ENCODE assay signal across 7 cellular contexts in the genomic region with DNA sequence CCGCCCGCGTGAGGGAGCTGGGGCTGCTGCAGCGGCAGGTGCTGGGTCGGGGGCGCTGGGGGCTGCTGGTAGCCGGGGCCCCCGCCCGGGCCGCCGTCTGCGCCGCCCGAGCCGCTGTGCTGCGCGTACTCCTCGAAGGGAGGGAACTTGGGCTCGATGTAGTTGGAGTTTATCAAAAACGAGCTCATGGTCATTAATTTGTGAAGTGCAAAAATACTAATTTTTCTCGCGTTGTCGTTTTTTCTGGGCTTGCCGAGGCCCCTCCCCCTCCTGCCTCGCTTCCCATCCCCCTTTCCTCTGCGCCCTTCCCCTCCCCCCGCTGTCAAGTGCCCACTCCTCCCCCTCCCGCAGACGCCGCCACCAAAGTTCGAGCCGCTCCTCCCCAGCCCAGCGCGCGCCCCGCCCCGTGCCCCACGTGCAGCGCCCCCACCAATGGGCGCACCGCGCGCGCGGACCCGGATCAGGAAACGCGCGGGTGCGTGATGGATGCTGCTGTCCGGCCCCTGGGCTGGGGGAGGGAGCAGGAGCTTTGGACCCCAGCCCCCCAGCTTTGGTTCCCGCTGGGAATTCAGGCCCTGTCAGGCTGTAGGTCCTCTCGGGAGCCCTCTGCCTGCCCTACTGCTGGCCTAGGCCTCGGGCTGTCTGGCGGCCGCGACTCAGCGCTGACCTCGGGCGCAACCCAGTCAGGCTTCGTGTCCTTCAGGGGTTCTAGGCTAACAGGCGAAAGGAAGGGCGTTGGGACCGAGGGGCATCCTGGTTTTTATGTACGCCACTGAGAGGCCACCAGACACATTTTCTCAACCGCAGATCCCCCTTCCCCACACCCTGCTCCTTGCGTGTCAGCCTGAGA. TPM values are rescaled to one million over a fixed set of nuclear protein-coding genes. Genes with fewer than 3 reads are reported as not detected.
DNase-seq lines count a peak whose midpoint lies in the region; ATAC-seq and TF ChIP-seq lines count a peak whose summit lies in the region.

A gene (minus strand): TSS at position 218 of the 850 bp plus-strand sequence. CDS start 24 bp downstream, at position 194.

- peak within 1 kb of the TSS; percentile 13 for H3K23ac ChIP-seq in neuronal stem cell (ENCODE audit: low read depth, low read length, poor library complexity)

- no peaks in the 10 kb centered on the region; the same call in 1 of the 2 replicates for H3K9me3 ChIP-seq in NT2/D1 (ENCODE audit: insufficient read depth, low read length)
- peaks cover 0 to 8% of the 10 kb centered on the region in 2 donors for H3K9me3 ChIP-seq in neuronal stem cell (replicated peaks in 1 of 2; ENCODE audit: control insufficient read depth in 2 of 2, insufficient read depth in 1 of 2, low read depth in 1 of 2, low read length in 2 of 2)
- no peaks in the 10 kb centered on the region for H3K9me3 ChIP-seq in subcutaneous abdominal adipose tissue (ENCODE audit: control insufficient read depth in 5 of 5, low read length in 5 of 5)

- H3K4me1 ChIP-seq in NT2/D1 (ENCODE audit: insufficient read depth, insufficient read length) (no peaks in the 10 kb centered on the region), neuronal stem cell (ENCODE audit: control insufficient read depth in 2 of 2, insufficient read depth in 1 of 2, low read depth in 1 of 2, low read length in 2 of 2) (peaks cover 0 to 3% of the 10 kb centered on the region in 2 donors), subcutaneous abdominal adipose tissue (ENCODE audit: control insufficient read depth in 5 of 5, insufficient read depth in 5 of 5, low read length in 5 of 5) (peaks cover 12 to 86% (median 75%) of the 10 kb centered on the region in 5 donors)

- H2AFZ ChIP-seq in neuronal stem cell (ENCODE audit: low read length), result peak within 1 kb of the TSS; percentile 98

- no peak within 1 kb of the TSS for H2BK5ac ChIP-seq in neuronal stem cell (ENCODE audit: low read length)

- no peak within 1 kb of the TSS for H4K8ac ChIP-seq in neuronal stem cell (ENCODE audit: low read depth, low read length)

- no peak within 1 kb of the TSS for H3K4ac ChIP-seq in neuronal stem cell (ENCODE audit: low read length)

- H3K9ac ChIP-seq in NT2/D1 (ENCODE audit: insufficient read length, low read depth) (peak within 1 kb of the TSS; percentile 68), neuronal stem cell (ENCODE audit: low read depth, low read length, poor library complexity) (no peak within 1 kb of the TSS), subcutaneous abdominal adipose tissue (ENCODE audit: low read length in 5 of 5) (peak within 1 kb of the TSS in 4 of 5 donors; percentile 64 to 81 (median 68))

- no peak within 1 kb of the TSS for H2BK120ac ChIP-seq in neuronal stem cell (ENCODE audit: low read depth, low read length)

- no peak within 1 kb of the TSS for H2AK5ac ChIP-seq in neuronal stem cell (ENCODE audit: low read depth, low read length)

- H3K18ac ChIP-seq in neuronal stem cell (ENCODE audit: low read length), result peak within 1 kb of the TSS; percentile 51

- H3K27me3 ChIP-seq in NT2/D1 (ENCODE audit: insufficient read depth, insufficient read length), result peaks cover 98% of the 10 kb centered on the region
- peaks cover 22 to 100% (median 92%) of the 10 kb centered on the region in 3 experiments for H3K27me3 ChIP-seq in neuronal stem cell (ENCODE audit: control insufficient read depth in 3 of 3, insufficient read depth in 3 of 3, low read depth in 1 of 3, low read length in 3 of 3)
- no peaks in the 10 kb centered on the region for H3K27me3 ChIP-seq in subcutaneous abdominal adipose tissue (ENCODE audit: control insufficient read depth in 5 of 5, insufficient read depth in 4 of 5, low read length in 5 of 5)

- no peak within 1 kb of the TSS for H3K14ac ChIP-seq in neuronal stem cell (ENCODE audit: low read length)

- peak within 1 kb of the TSS; percentile 64 for H3K4me3 ChIP-seq in NT2/D1 (ENCODE audit: insufficient read length, low read depth)
- peak within 1 kb of the TSS; percentile 73 for H3K4me3 ChIP-seq in fibroblast of the aortic adventitia (ENCODE audit: low read depth, low read length)
- H3K4me3 ChIP-seq in neuronal stem cell (ENCODE audit: low read length in 2 of 2), result peak within 1 kb of the TSS; percentile 53 to 71
- H3K4me3 ChIP-seq in subcutaneous abdominal adipose tissue (ENCODE audit: low read depth in 1 of 5, low read length in 5 of 5), result peak within 1 kb of the TSS; percentile 78 to 88 (median 82)

- no peak within 1 kb of the TSS for H4K91ac ChIP-seq in neuronal stem cell (ENCODE audit: low read depth, low read length, poor library complexity)

- H3K4me2 ChIP-seq in neuronal stem cell (ENCODE audit: insufficient read depth, low read length, poor library complexity, severe bottlenecking), result peak within 1 kb of the TSS; percentile 61

- no peak for ATAC-seq in HG02623 (IDR thresholded peaks at IDR 0.05; ENCODE audit: unreplicated experiment)

- TF ChIP-seq CTCF in fibroblast of the aortic adventitia (IDR thresholded peaks at IDR 0.05; ENCODE audit: insufficient read depth, low read length), result no peak

- H2BK12ac ChIP-seq in neuronal stem cell (ENCODE audit: low read length), result no peak within 1 kb of the TSS

- H2BK15ac ChIP-seq in neuronal stem cell (ENCODE audit: low read length), result no peak within 1 kb of the TSS

- DNase-seq in GOT3 (lab: John Stamatoyannopoulos, UW), result peak; percentile 68
- no peak for DNase-seq in NT2/D1 (ENCODE audit: low read depth, low spot score)
- peak; percentile 45 for DNase-seq in activated T-helper 1 cell treated with Interleukin-2 at 50 U/mL for 16 hours (ENCODE audit: low read depth)
- peak; percentile 74 for DNase-seq in fibroblast of the aortic adventitia (ENCODE audit: low read depth)
- DNase-seq in neuronal stem cell (ENCODE audit: low spot score), result no peak

- H3K79me1 ChIP-seq in neuronal stem cell (ENCODE audit: low read depth, low read length), result no peaks in the 10 kb centered on the region

- H3K36me3 ChIP-seq in NT2/D1 (ENCODE audit: insufficient read depth, insufficient read length, low read length) (no peaks in the 10 kb centered on the region), neuronal stem cell (replicated peaks in 1 of 2; ENCODE audit: control insufficient read depth in 2 of 2, insufficient read depth in 2 of 2, low read length in 2 of 2) (no peaks in the 10 kb centered on the region), subcutaneous abdominal adipose tissue (ENCODE audit: control insufficient read depth in 5 of 5, insufficient read depth in 5 of 5, low read length in 5 of 5) (peaks cover 0 to 4% (median 3%) of the 10 kb centered on the region in 5 donors)

- H3K27ac ChIP-seq in neuronal stem cell (replicated peaks; ENCODE audit: low read length) (no peak within 1 kb of the TSS), subcutaneous abdominal adipose tissue (ENCODE audit: low read depth, low read length) (peak within 1 kb of the TSS; percentile 83)

- WGBS in neuronal stem cell (ENCODE audit: extremely low coverage in 2 of 2, insufficient read length in 2 of 2, insufficient replicate concordance in 1 of 2), 2 donors, result no CpG with 5 or more reads among the region's 67 CpGs

RNA-seq across cellular contexts. Expression of the gene that starts here (rescaled TPM):
- total RNA-seq in fibroblast of the aortic adventitia (ENCODE audit: low replicate concordance), result 0.57 and 0.99 TPM in 2 replicates
- not detected for polyA plus RNA-seq in neuronal stem cell (2013, experiment 1 of 2)
- not detected for polyA plus RNA-seq in neuronal stem cell (2013, experiment 2 of 2)

Comparison
In these comparisons a context has a peak if more than half of its experiments do, and no peak if none do; other contexts are left out.
1. Peak in DNase-seq and H3K4me3 ChIP-seq in fibroblast of the aortic adventitia; RNA of the gene not detected or under 1 TPM.
2. DNase-seq: peak in GOT3 (single experiment) and activated T-helper 1 cell treated with Interleukin-2 at 50 U/mL for 16 hours (single experiment); none in NT2/D1 (single experiment) and neuronal stem cell (single experiment).
3. Peak in every context shown above with its lines, with median percentiles within 50 percentile points of each other: H3K4me3 ChIP-seq.